In genomic region chr20:49993301-49993751, GRCh38 we compare ENCODE assay signal across 1 cellular context.
TF ChIP-seq lines count a peak whose summit lies in the region.

No MANE protein-coding gene starts in this region.

TF ChIP-seq in WTC11, 78 proteins besides CTCF, POLR2A, EP300 and RAD21 (continued from another document):
- TF ChIP-seq, protein P1, sequence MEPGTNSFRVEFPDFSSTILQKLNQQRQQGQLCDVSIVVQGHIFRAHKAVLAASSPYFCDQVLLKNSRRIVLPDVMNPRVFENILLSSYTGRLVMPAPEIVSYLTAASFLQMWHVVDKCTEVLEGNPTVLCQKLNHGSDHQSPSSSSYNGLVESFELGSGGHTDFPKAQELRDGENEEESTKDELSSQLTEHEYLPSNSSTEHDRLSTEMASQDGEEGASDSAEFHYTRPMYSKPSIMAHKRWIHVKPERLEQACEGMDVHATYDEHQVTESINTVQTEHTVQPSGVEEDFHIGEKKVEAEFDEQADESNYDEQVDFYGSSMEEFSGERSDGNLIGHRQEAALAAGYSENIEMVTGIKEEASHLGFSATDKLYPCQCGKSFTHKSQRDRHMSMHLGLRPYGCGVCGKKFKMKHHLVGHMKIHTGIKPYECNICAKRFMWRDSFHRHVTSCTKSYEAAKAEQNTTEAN (CRISPR knock-in tag; IDR thresholded peaks at IDR 0.05) = no peak
- TF ChIP-seq AR (CRISPR knock-in tag; IDR thresholded peaks at IDR 0.05) = no peak
